ENCODE assay signal across 12 cellular contexts in the genomic region with DNA sequence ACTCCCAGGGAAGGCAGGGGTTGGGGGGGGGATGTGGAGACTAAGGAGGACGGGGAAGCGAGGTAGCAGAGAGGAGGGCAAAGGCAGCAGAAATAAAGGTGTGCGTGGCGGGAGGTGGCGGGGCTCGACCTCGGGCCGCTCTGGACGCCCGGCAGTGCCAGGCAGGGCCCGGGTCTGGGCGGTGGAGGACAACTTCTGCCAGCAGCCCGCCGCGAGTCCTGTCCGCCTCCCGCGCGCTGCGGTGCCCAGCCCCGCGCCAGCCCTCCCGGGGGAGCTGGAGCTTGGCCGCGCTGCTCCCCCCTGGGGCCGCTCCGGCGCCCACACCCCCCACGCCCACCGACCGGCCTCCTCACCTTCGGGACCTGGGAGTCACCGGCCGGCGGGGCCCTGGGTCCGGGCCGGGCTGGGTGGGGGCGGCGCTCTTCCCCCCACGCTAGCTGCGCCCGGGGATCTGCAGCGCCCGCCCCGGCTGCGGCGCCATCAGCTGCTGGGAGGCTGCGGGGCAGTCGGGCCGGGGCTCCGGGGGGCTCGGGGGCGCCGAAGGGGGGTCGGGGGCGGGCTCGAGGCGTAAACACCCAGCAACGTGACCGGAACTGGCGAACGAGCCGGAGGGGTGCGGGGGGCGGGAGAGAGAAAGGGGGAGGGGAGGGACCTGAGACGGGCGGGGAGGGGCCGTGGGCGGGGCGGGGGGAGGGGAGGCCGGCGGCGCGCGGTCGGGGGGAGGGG. TPM values are rescaled to one million over a fixed set of nuclear protein-coding genes. Genes with fewer than 3 reads are reported as not detected.
DNase-seq lines count a peak whose midpoint lies in the region; ATAC-seq lines count a peak whose summit lies in the region.
"Had no signal": no experiment of that assay in that cellular context is flagged by ENCODE, and none has a peak within 500 bp of the region (broad histone marks: within the 10 kb centered on the region; RNA-seq: fewer than 3 reads in every experiment).

A gene (minus strand): TSS at position 595 of the 726 bp plus-strand sequence. CDS start 14,507 bp downstream, outside the sequence.

- H3K9me3 ChIP-seq in right cardiac atrium (ENCODE audit: control insufficient read depth, low read length) = no peaks in the 10 kb centered on the region
- H3K9me3 ChIP-seq: MG63, vagina had no signal

- DNase-seq in NCI-H510A (lab: John Stamatoyannopoulos, UW) (peak; percentile 22), NCI-H510A treated with DMSO at 0.1 percent for 48 hours (lab: John Stamatoyannopoulos, UW) (no peak), NCI-H748 (lab: John Stamatoyannopoulos, UW; ENCODE audit: unreplicated experiment) (peak; percentile 80), right cardiac atrium (peak in 1 of 3 donors; percentile 51)
- no peak for DNase-seq in stimulated activated effector memory CD8-positive, alpha-beta T cell treated with anti-CD3 and anti-CD28 coated beads, Interleukin-12 subunit alpha, Interleukin-12 subunit beta, amount 100 ng/mL, for 72 hours (ENCODE audit: low spot score in 2 of 2)

- WGBS in right cardiac atrium = 4% methylated on average over 76 of the region's 76 CpGs

- H3K4me3 ChIP-seq in right cardiac atrium (ENCODE audit: low read length) = peak within 1 kb of the TSS; percentile 36
- H3K4me3 ChIP-seq: MG63, vagina had no signal

- H3K9me3 Mint-ChIP-seq in stimulated activated effector memory CD8-positive, alpha-beta T cell treated with anti-CD3 and anti-CD28 coated beads, Interleukin-12 subunit alpha, Interleukin-12 subunit beta, amount 100 ng/mL, for 72 hours = no peaks in the 10 kb centered on the region

- intact Hi-C loops in right cardiac atrium (cut with DNase I) = no loop called here

- no peaks in the 10 kb centered on the region for H3K4me1 Mint-ChIP-seq in stimulated activated effector memory CD8-positive, alpha-beta T cell treated with anti-CD3 and anti-CD28 coated beads, Interleukin-12 subunit alpha, Interleukin-12 subunit beta, amount 100 ng/mL, for 72 hours

- ATAC-seq in right cardiac atrium (no peak), GM18511 (IDR thresholded peaks at IDR 0.05; ENCODE audit: unreplicated experiment) (no peak), GM21367 (IDR thresholded peaks at IDR 0.05; ENCODE audit: unreplicated experiment) (no peak), GM19023 (IDR thresholded peaks at IDR 0.05; ENCODE audit: unreplicated experiment) (no peak)
- no peak for ATAC-seq in stimulated activated effector memory CD8-positive, alpha-beta T cell treated with anti-CD3 and anti-CD28 coated beads, Interleukin-12 subunit alpha, Interleukin-12 subunit beta, amount 100 ng/mL, for 72 hours

- no peaks in the 10 kb centered on the region for H3K36me3 Mint-ChIP-seq in stimulated activated effector memory CD8-positive, alpha-beta T cell treated with anti-CD3 and anti-CD28 coated beads, Interleukin-12 subunit alpha, Interleukin-12 subunit beta, amount 100 ng/mL, for 72 hours

- H3K4me1 ChIP-seq in right cardiac atrium (ENCODE audit: control insufficient read depth, insufficient read depth, low read length) = no peaks in the 10 kb centered on the region
- H3K4me1 ChIP-seq: foreskin keratinocyte had no signal

- H3K4me3 Mint-ChIP-seq in stimulated activated effector memory CD8-positive, alpha-beta T cell treated with anti-CD3 and anti-CD28 coated beads, Interleukin-12 subunit alpha, Interleukin-12 subunit beta, amount 100 ng/mL, for 72 hours = peak within 1 kb of the TSS; percentile 14

- H3K27ac Mint-ChIP-seq in stimulated activated effector memory CD8-positive, alpha-beta T cell treated with anti-CD3 and anti-CD28 coated beads, Interleukin-12 subunit alpha, Interleukin-12 subunit beta, amount 100 ng/mL, for 72 hours = no peak within 1 kb of the TSS

- H3K27me3 ChIP-seq in right cardiac atrium (ENCODE audit: control insufficient read depth, insufficient read depth) = no peaks in the 10 kb centered on the region
- H3K27me3 ChIP-seq: MG63, vagina had no signal

- H3K27ac ChIP-seq in right cardiac atrium (ENCODE audit: low read length) = no peak within 1 kb of the TSS
- H3K27ac ChIP-seq: foreskin keratinocyte, vagina had no signal

RNA-seq across cellular contexts. Expression of the gene that starts here (rescaled TPM):
- under 1 TPM in 3 of 4 donors, not detected in 1; 0.15 to 0.40 (median 0.26) TPM for total RNA-seq in right cardiac atrium
- 0.20 TPM for polyA plus RNA-seq in right cardiac atrium
- total RNA-seq: activated CD8-positive, alpha-beta memory T cell treated with anti-CD3 and anti-CD28 coated beads for 36 hours had no signal

Comparison
In these comparisons a context has a peak if more than half of its experiments do, and no peak if none do; other contexts are left out.
1. DNase-seq: peak in NCI-H510A (single experiment) and NCI-H748 (single experiment); none in NCI-H510A treated with DMSO at 0.1 percent for 48 hours (single experiment) and stimulated activated effector memory CD8-positive, alpha-beta T cell treated with anti-CD3 and anti-CD28 coated beads, Interleukin-12 subunit alpha, Interleukin-12 subunit beta, amount 100 ng/mL, for 72 hours (0 of 2).